ENCODE assay signal across 23 cellular contexts in genomic region chr12:71000255-71000654, GRCh38.
"Had no signal": no experiment of that assay in that cellular context is flagged by ENCODE, and none has a peak within 500 bp of the region (broad histone marks: within the 10 kb centered on the region; RNA-seq: fewer than 3 reads in every experiment).

No MANE protein-coding gene starts in this region.

- H3K27ac Mint-ChIP-seq: activated CD4-positive, alpha-beta memory T cell treated with anti-CD3 and anti-CD28 coated beads, Interleukin-2, amount 10 ng/mL, durations not matched to agents 7 days and 5 days; activated CD4-positive, alpha-beta T cell treated with anti-CD3 and anti-CD28 coated beads, Interleukin-2, amount 10 ng/mL, durations not matched to agents 24 days and 14 days; activated naive CD4-positive, alpha-beta T cell treated with anti-CD3 and anti-CD28 coated beads, Interleukin-2, amount 10 ng/mL, durations not matched to agents 7 days and 5 days; activated naive CD8-positive, alpha-beta T cell treated with anti-CD3 and anti-CD28 coated beads, Interleukin-2, amount 10 ng/mL, durations not matched to agents 7 days and 5 days; activated T-cell treated with anti-CD3 and anti-CD28 coated beads, Interleukin-2, amount 50 U/mL, for 24 hours; nephron; T-helper 17 cell had no signal

- H3K36me3 ChIP-seq: gastroesophageal sphincter, spleen had no signal

- DNase-seq: activated CD4-positive, alpha-beta memory T cell treated with anti-CD3 and anti-CD28 coated beads, Interleukin-2, amount 10 ng/mL, durations not matched to agents 7 days and 5 days; activated CD4-positive, alpha-beta T cell treated with anti-CD3 and anti-CD28 coated beads, Interleukin-2, amount 10 ng/mL, durations not matched to agents 24 days and 14 days; activated CD4-positive, CD25-positive, alpha-beta regulatory T cell treated with anti-CD3 and anti-CD28 coated beads, Interleukin-2, amount 50 U/mL, for 72 hours; activated CD8-positive, alpha-beta memory T cell treated with anti-CD3 and anti-CD28 coated beads, Interleukin-2, amount 50 U/mL, for 48 hours; activated gamma-delta T cell; activated naive CD4-positive, alpha-beta T cell treated with anti-CD3 and anti-CD28 coated beads, Interleukin-2, amount 10 ng/mL, durations not matched to agents 7 days and 5 days; activated naive CD8-positive, alpha-beta T cell treated with anti-CD3 and anti-CD28 coated beads, Interleukin-2, amount 10 ng/mL, durations not matched to agents 7 days and 5 days; activated T-cell treated with anti-CD3 and anti-CD28 coated beads, Interleukin-2, amount 50 U/mL, for 24 hours; amniotic stem cell; effector CD8-positive, alpha-beta T cell; hippocampal formation; left cardiac atrium; left ventricle myocardium superior; spleen; stimulated activated naive CD4-positive, alpha-beta T cell; T-helper 17 cell; trophoblast cell had no signal

- H3K27ac ChIP-seq: gastroesophageal sphincter, spleen had no signal

- FAIRE-seq: colon, endometrium, keratinocyte, urothelium cell line had no signal

- H3K4me1 Mint-ChIP-seq: activated CD4-positive, alpha-beta memory T cell treated with anti-CD3 and anti-CD28 coated beads, Interleukin-2, amount 10 ng/mL, durations not matched to agents 7 days and 5 days; activated CD4-positive, alpha-beta T cell treated with anti-CD3 and anti-CD28 coated beads, Interleukin-2, amount 10 ng/mL, durations not matched to agents 24 days and 14 days; activated naive CD4-positive, alpha-beta T cell treated with anti-CD3 and anti-CD28 coated beads, Interleukin-2, amount 10 ng/mL, durations not matched to agents 7 days and 5 days; activated naive CD8-positive, alpha-beta T cell treated with anti-CD3 and anti-CD28 coated beads, Interleukin-2, amount 10 ng/mL, durations not matched to agents 7 days and 5 days; nephron; T-helper 17 cell had no signal

- H3K4me3 ChIP-seq: gastroesophageal sphincter, spleen had no signal

- H3K9me3 ChIP-seq: gastroesophageal sphincter, spleen had no signal

- H3K36me3 Mint-ChIP-seq: activated naive CD4-positive, alpha-beta T cell treated with anti-CD3 and anti-CD28 coated beads, Interleukin-2, amount 10 ng/mL, durations not matched to agents 7 days and 5 days; activated naive CD8-positive, alpha-beta T cell treated with anti-CD3 and anti-CD28 coated beads, Interleukin-2, amount 10 ng/mL, durations not matched to agents 7 days and 5 days had no signal

- ATAC-seq: gastroesophageal sphincter, left cardiac atrium, left ventricle myocardium superior, T-helper 17 cell had no signal

- H3K4me1 ChIP-seq: gastroesophageal sphincter, spleen had no signal

- H3K27me3 Mint-ChIP-seq: activated CD4-positive, alpha-beta memory T cell treated with anti-CD3 and anti-CD28 coated beads, Interleukin-2, amount 10 ng/mL, durations not matched to agents 7 days and 5 days; activated CD4-positive, alpha-beta T cell treated with anti-CD3 and anti-CD28 coated beads, Interleukin-2, amount 10 ng/mL, durations not matched to agents 24 days and 14 days; activated naive CD4-positive, alpha-beta T cell treated with anti-CD3 and anti-CD28 coated beads, Interleukin-2, amount 10 ng/mL, durations not matched to agents 7 days and 5 days; activated naive CD8-positive, alpha-beta T cell treated with anti-CD3 and anti-CD28 coated beads, Interleukin-2, amount 10 ng/mL, durations not matched to agents 7 days and 5 days; activated T-cell treated with anti-CD3 and anti-CD28 coated beads, Interleukin-2, amount 50 U/mL, for 24 hours; T-helper 17 cell had no signal

- H3K9me3 Mint-ChIP-seq: activated CD4-positive, alpha-beta T cell treated with anti-CD3 and anti-CD28 coated beads, Interleukin-2, amount 10 ng/mL, durations not matched to agents 24 days and 14 days; activated naive CD8-positive, alpha-beta T cell treated with anti-CD3 and anti-CD28 coated beads, Interleukin-2, amount 10 ng/mL, durations not matched to agents 7 days and 5 days; activated T-cell treated with anti-CD3 and anti-CD28 coated beads, Interleukin-2, amount 50 U/mL, for 24 hours; nephron had no signal

- H3K4me3 Mint-ChIP-seq: activated CD4-positive, alpha-beta memory T cell treated with anti-CD3 and anti-CD28 coated beads, Interleukin-2, amount 10 ng/mL, durations not matched to agents 7 days and 5 days; activated CD4-positive, alpha-beta T cell treated with anti-CD3 and anti-CD28 coated beads, Interleukin-2, amount 10 ng/mL, durations not matched to agents 24 days and 14 days; activated naive CD4-positive, alpha-beta T cell treated with anti-CD3 and anti-CD28 coated beads, Interleukin-2, amount 10 ng/mL, durations not matched to agents 7 days and 5 days; activated naive CD8-positive, alpha-beta T cell treated with anti-CD3 and anti-CD28 coated beads, Interleukin-2, amount 10 ng/mL, durations not matched to agents 7 days and 5 days; activated T-cell treated with anti-CD3 and anti-CD28 coated beads, Interleukin-2, amount 50 U/mL, for 24 hours; nephron; T-helper 17 cell had no signal

- H3K27me3 ChIP-seq: gastroesophageal sphincter, spleen had no signal
